Comparison of ENCODE assay signal across 1 cellular context in the genomic region with DNA sequence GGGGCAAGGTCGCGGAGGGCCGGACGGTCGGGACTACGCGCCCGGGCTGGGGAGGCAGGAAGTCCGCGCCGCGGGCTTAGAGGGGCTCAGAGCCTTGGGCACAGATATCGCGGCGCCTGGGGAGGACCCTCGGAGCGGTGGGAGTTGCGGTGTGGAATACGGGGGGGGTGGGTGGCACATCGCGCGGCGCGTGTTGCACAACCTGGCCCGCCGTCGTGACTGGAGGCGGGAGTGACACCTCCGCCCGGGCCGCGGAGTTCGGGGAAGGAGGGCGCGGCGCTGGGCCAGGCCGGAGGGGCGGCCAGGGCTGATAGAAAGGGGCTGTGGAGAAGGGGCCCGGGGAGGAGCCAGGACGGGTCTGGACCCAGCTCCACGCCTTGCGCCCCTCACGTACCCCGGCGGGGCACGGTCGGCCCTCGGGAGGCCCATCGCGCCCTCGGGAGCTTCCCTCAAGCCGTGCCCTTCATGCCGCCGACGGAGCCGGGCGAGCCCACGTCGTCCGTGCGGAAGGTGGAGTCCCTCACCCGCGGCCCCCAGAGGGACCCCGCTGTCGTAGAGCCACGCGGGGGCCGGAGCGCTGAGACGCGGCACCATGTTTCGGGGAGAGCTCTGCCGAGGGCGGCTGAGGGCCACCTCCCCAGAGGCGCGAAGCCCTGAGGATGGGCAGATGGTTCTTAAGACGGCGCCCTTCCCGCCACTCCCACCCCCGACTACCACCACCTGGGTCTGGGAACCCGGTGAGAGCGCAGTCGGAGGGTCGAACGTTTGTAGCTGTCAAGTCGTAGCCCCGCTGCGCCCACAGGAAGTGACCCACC.
TF ChIP-seq lines count a peak whose summit lies in the region.

No MANE protein-coding gene starts in this region.

TF ChIP-seq in K562, 482 proteins besides CTCF, POLR2A, EP300 and RAD21 (continued from another document and continues in another):
- TF ChIP-seq, protein P1, sequence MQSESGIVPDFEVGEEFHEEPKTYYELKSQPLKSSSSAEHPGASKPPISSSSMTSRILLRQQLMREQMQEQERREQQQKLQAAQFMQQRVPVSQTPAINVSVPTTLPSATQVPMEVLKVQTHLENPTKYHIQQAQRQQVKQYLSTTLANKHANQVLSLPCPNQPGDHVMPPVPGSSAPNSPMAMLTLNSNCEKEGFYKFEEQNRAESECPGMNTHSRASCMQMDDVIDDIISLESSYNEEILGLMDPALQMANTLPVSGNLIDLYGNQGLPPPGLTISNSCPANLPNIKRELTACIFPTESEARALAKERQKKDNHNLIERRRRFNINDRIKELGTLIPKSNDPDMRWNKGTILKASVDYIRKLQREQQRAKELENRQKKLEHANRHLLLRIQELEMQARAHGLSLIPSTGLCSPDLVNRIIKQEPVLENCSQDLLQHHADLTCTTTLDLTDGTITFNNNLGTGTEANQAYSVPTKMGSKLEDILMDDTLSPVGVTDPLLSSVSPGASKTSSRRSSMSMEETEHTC (IDR thresholded peaks at IDR 0.05): no peak
- no peak for TF ChIP-seq ZNF274 (IDR thresholded peaks at IDR 0.05; ENCODE audit: borderline replicate concordance, low read depth, low read length)
- TF ChIP-seq, protein P2, sequence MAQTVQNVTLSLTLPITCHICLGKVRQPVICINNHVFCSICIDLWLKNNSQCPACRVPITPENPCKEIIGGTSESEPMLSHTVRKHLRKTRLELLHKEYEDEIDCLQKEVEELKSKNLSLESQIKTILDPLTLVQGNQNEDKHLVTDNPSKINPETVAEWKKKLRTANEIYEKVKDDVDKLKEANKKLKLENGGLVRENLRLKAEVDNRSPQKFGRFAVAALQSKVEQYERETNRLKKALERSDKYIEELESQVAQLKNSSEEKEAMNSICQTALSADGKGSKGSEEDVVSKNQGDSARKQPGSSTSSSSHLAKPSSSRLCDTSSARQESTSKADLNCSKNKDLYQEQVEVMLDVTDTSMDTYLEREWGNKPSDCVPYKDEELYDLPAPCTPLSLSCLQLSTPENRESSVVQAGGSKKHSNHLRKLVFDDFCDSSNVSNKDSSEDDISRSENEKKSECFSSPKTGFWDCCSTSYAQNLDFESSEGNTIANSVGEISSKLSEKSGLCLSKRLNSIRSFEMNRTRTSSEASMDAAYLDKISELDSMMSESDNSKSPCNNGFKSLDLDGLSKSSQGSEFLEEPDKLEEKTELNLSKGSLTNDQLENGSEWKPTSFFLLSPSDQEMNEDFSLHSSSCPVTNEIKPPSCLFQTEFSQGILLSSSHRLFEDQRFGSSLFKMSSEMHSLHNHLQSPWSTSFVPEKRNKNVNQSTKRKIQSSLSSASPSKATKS (CRISPR knock-in tag; IDR thresholded peaks at IDR 0.05): no peak
- no peak for TF ChIP-seq MYC (IDR thresholded peaks at IDR 0.05; ENCODE audit: low read depth, low read length)
- TF ChIP-seq MYC (CRISPR knock-in tag; IDR thresholded peaks at IDR 0.05; ENCODE audit: borderline replicate concordance, low read depth): no peak
- TF ChIP-seq CBX1 (IDR thresholded peaks at IDR 0.05; ENCODE audit: low read depth): no peak
- TF ChIP-seq CBX3 (IDR thresholded peaks at IDR 0.05; ENCODE audit: borderline replicate concordance in 1 of 2, low read length in 2 of 2): no peak
- no peak for TF ChIP-seq NR2F6 (CRISPR knock-in tag; IDR thresholded peaks at IDR 0.05)
- no peak for TF ChIP-seq SMARCA4 (IDR thresholded peaks at IDR 0.05)
- TF ChIP-seq, protein P3, sequence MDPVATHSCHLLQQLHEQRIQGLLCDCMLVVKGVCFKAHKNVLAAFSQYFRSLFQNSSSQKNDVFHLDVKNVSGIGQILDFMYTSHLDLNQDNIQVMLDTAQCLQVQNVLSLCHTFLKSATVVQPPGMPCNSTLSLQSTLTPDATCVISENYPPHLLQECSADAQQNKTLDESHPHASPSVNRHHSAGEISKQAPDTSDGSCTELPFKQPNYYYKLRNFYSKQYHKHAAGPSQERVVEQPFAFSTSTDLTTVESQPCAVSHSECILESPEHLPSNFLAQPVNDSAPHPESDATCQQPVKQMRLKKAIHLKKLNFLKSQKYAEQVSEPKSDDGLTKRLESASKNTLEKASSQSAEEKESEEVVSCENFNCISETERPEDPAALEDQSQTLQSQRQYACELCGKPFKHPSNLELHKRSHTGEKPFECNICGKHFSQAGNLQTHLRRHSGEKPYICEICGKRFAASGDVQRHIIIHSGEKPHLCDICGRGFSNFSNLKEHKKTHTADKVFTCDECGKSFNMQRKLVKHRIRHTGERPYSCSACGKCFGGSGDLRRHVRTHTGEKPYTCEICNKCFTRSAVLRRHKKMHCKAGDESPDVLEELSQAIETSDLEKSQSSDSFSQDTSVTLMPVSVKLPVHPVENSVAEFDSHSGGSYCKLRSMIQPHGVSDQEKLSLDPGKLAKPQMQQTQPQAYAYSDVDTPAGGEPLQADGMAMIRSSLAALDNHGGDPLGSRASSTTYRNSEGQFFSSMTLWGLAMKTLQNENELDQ (CRISPR knock-in tag; IDR thresholded peaks at IDR 0.05; ENCODE audit: borderline replicate concordance): no peak
- TF ChIP-seq TFAM (CRISPR knock-in tag; conservative IDR thresholded peaks at IDR 0.05): no peak
- TF ChIP-seq GABPA (tag; conservative IDR thresholded peaks at IDR 0.05; ENCODE audit: low read depth): no peak
- TF ChIP-seq BRD4 (IDR thresholded peaks at IDR 0.05): no peak
- TF ChIP-seq NFE2 (IDR thresholded peaks at IDR 0.05; ENCODE audit: low read depth): no peak
- TF ChIP-seq ATF7 (IDR thresholded peaks at IDR 0.05): no peak
- no peak for TF ChIP-seq ZNF316 (IDR thresholded peaks at IDR 0.05)
- TF ChIP-seq, protein P4, sequence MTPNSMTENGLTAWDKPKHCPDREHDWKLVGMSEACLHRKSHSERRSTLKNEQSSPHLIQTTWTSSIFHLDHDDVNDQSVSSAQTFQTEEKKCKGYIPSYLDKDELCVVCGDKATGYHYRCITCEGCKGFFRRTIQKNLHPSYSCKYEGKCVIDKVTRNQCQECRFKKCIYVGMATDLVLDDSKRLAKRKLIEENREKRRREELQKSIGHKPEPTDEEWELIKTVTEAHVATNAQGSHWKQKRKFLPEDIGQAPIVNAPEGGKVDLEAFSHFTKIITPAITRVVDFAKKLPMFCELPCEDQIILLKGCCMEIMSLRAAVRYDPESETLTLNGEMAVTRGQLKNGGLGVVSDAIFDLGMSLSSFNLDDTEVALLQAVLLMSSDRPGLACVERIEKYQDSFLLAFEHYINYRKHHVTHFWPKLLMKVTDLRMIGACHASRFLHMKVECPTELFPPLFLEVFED (CRISPR knock-in tag; conservative IDR thresholded peaks at IDR 0.05): no peak
- TF ChIP-seq, protein P5, sequence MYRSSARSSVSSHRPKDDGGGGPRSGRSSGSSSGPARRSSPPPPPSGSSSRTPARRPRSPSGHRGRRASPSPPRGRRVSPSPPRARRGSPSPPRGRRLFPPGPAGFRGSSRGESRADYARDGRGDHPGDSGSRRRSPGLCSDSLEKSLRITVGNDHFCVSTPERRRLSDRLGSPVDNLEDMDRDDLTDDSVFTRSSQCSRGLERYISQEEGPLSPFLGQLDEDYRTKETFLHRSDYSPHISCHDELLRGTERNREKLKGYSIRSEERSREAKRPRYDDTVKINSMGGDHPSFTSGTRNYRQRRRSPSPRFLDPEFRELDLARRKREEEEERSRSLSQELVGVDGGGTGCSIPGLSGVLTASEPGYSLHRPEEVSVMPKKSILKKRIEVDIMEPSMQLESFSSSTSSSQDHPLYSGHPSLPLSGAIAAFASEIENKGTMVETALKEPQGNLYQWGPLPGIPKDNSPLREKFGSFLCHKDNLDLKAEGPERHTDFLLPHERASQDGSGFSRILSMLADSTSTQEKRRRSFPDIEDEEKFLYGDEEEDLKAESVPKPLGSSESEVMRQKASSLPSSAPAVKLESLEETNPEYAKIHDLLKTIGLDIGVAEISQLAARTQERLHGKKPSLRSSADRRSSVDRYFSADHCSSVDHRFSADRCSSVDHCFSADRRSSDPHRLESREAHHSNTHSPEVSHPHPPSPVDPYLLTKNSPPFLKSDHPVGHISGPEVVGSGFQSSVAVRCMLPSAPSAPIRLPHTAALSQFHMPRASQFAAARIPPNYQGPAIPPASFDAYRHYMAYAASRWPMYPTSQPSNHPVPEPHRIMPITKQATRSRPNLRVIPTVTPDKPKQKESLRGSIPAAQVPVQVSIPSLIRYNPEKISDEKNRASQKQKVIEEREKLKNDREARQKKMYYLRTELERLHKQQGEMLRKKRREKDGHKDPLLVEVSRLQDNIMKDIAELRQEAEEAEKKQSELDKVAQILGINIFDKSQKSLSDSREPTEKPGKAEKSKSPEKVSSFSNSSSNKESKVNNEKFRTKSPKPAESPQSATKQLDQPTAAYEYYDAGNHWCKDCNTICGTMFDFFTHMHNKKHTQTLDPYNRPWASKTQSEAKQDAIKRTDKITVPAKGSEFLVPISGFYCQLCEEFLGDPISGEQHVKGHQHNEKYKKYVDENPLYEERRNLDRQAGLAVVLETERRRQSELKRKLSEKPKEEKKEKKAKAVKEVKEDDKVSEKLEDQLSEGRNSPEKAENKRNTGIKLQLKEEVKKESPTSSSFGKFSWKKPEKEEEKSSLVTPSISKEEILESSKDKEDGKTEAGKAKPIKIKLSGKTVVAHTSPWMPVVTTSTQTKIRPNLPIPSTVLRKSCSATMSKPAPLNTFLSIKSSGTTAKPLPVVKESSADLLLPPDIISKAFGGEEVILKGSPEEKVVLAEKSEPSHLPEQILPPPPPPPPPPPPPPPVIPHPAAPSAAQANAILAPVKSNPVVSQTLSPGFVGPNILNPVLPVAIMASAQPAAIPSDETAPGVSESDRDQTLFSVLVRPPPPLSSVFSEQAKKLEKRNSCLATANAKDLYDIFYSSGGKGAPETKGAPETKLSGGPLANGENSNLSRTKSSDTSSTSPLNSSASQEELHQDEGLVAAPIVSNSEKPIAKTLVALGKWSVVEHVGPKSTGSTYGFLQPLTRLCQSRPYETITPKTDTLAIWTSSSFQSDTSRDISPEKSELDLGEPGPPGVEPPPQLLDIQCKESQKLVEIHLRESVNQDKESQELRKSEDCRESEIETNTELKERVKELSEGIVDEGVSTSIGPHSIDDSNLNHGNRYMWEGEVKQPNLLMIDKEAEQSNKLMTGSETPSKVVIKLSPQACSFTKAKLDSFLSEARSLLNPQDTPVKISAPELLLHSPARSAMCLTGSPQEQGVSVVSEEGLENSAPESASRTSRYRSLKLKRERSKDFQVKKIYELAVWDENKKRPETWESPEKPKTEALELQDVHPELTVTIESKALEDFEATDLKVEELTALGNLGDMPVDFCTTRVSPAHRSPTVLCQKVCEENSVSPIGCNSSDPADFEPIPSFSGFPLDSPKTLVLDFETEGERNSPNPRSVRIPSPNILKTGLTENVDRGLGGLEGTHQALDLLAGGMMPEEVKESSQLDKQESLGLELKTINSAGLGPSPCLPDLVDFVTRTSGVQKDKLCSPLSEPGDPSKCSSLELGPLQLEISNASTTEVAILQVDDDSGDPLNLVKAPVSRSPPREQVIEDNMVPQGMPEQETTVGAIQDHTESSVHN (IDR thresholded peaks at IDR 0.05; ENCODE audit: borderline replicate concordance in 1 of 2, low read depth in 1 of 2): no peak
- no peak for TF ChIP-seq BDP1 (IDR thresholded peaks at IDR 0.05; ENCODE audit: insufficient read depth, insufficient read length)
- no peak for TF ChIP-seq ESRRB (CRISPR knock-in tag; IDR thresholded peaks at IDR 0.05; ENCODE audit: borderline replicate concordance)
- no peak; the same call in 1 of the 2 replicates for TF ChIP-seq RB1 (IDR thresholded peaks at IDR 0.05; ENCODE audit: low read depth)
- TF ChIP-seq RFX1 (IDR thresholded peaks at IDR 0.05): no peak
